Comparison of ENCODE assay signal across 8 cellular contexts in genomic region chr16:67719048-67719777, GRCh38. TPM values are rescaled to one million over a fixed set of nuclear protein-coding genes. Genes with fewer than 3 reads are reported as not detected.
A peak's percentile ranks its signal among the peaks of the same experiment; 100 is the strongest.
DNase-seq lines count a peak whose midpoint lies in the region; ATAC-seq, FAIRE-seq and TF ChIP-seq lines count a peak whose summit lies in the region.

A gene with protein sequence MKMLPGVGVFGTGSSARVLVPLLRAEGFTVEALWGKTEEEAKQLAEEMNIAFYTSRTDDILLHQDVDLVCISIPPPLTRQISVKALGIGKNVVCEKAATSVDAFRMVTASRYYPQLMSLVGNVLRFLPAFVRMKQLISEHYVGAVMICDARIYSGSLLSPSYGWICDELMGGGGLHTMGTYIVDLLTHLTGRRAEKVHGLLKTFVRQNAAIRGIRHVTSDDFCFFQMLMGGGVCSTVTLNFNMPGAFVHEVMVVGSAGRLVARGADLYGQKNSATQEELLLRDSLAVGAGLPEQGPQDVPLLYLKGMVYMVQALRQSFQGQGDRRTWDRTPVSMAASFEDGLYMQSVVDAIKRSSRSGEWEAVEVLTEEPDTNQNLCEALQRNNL (minus strand): TSS chr16:67719316. CDS start chr16:67685715, 33,601 bp downstream.

- in situ Hi-C loops in ACHN (cut with HindIII; ENCODE audit: low pct_ligation_motif_present, low pct_unique_long_range_greater_than_20kb, low sequenced_read_pairs): no loop called here

- no peaks in the 10 kb centered on the region for H3K36me3 ChIP-seq in bronchial epithelial cell (ENCODE audit: control insufficient read depth, insufficient read depth, low read length)

- ATAC-seq in GM18870 (IDR thresholded peaks at IDR 0.05; ENCODE audit: unreplicated experiment) (peak; percentile 75), HG03139 (IDR thresholded peaks at IDR 0.05; ENCODE audit: unreplicated experiment) (peak; percentile 64)

- DNase-seq in ACHN (peak; percentile 96), NCI-H2227 (lab: John Stamatoyannopoulos, UW; ENCODE audit: unreplicated experiment) (peak; percentile 93), bronchial epithelial cell (ENCODE audit: low read depth) (peak; percentile 88), iPS-NIHi7 (ENCODE audit: extremely low spot score) (peak; percentile 100), smooth muscle cell of the brain vasculature (ENCODE audit: low read depth, low spot score) (peak; percentile 83)

- no peak for TF ChIP-seq CTCF in WI38 (IDR thresholded peaks at IDR 0.05; ENCODE audit: low read depth, low read length)
- TF ChIP-seq CTCF in bronchial epithelial cell (IDR thresholded peaks at IDR 0.05; ENCODE audit: insufficient read depth, low read length, severe bottlenecking): no peak

- FAIRE-seq in bronchial epithelial cell (lab: Jason Lieb, UNC): no peak

- H3K4me3 ChIP-seq in WI38 (ENCODE audit: low read depth, low read length) (peak within 1 kb of the TSS; percentile 88), bronchial epithelial cell (ENCODE audit: low read depth, low read length) (peak within 1 kb of the TSS; percentile 84)

- no peaks in the 10 kb centered on the region for H3K27me3 ChIP-seq in bronchial epithelial cell (ENCODE audit: control insufficient read depth, insufficient read depth, low read length)

RNA-seq across cellular contexts. Expression of the gene that starts here (rescaled TPM):
- 17.9 and 23.6 TPM in 2 replicates for total RNA-seq in bronchial epithelial cell

Comparison
In these comparisons a context has a peak if more than half of its experiments do, and no peak if none do; other contexts are left out.
1. Peak in every context shown above with its lines: DNase-seq, ATAC-seq and H3K4me3 ChIP-seq.